28 cellular contexts compared by ENCODE assay signal in genomic region chr21:29453511-29453910, GRCh38.
DNase-seq lines count a peak whose midpoint lies in the region; ATAC-seq, FAIRE-seq and TF ChIP-seq lines count a peak whose summit lies in the region.
"Had no signal": no experiment of that assay in that cellular context is flagged by ENCODE, and none has a peak within 500 bp of the region (broad histone marks: within the 10 kb centered on the region; RNA-seq: fewer than 3 reads in every experiment).

No MANE protein-coding gene starts in this region.

- intact Hi-C loops in GM12878 (cut with micrococcal nuclease; ENCODE audit: unreplicated experiment), result no loop called here

- no peak overlapping the region for H3K9ac ChIP-seq in GM12878 (ENCODE audit: control insufficient read depth, insufficient read depth, low read length)
- H3K9ac ChIP-seq: BLaER1 had no signal

- no TSS peak for BruUV-seq in GM12878 (replicated peaks; lab: Mats Ljungman, UMichigan)

- no peak for TF ChIP-seq RAD21 in GM12878 (IDR thresholded peaks at IDR 0.05; ENCODE audit: insufficient read depth, low read depth, low read length)

- H3K4me2 ChIP-seq in GM12878 (ENCODE audit: control insufficient read depth, insufficient read depth), result no peak overlapping the region
- H3K4me2 ChIP-seq: BLaER1, smooth muscle cell had no signal

- peak; percentile 15 for DNase-seq in GM12865 (ENCODE audit: low read depth)
- DNase-seq in GM12878 (ENCODE audit: low read depth, low spot score), result no peak
- DNase-seq in NCI-H2196 (lab: John Stamatoyannopoulos, UW; ENCODE audit: unreplicated experiment), result no peak
- no peak for DNase-seq in GM03348 (ENCODE audit: low spot score)
- DNase-seq in NCI-H146 treated with DMSO at 0.1 percent for 48 hours (lab: John Stamatoyannopoulos, UW; ENCODE audit: unreplicated experiment), result no peak
- no peak for DNase-seq in DMS53 treated with DMSO at 0.1 percent for 48 hours (lab: John Stamatoyannopoulos, UW; ENCODE audit: unreplicated experiment)
- DNase-seq: activated CD4-positive, alpha-beta T cell treated with anti-CD3 and anti-CD28 coated beads, Interleukin-2, amount 50 U/mL, for 1 hour; DND-41; gastrocnemius medialis; H7; hypothalamus; KG1; left lung; midbrain; naive thymus-derived CD8-positive, alpha-beta T cell; NCI-H1092; NCI-H1930; NCI-H2227 treated with DMSO at 0.1 percent for 48 hours; NCI-H69 had no signal

- WGBS in GM12878 (ENCODE audit: insufficient coverage, insufficient replicate concordance, low lambda C conversion rate, missing lambda C conversion rate), result 3% methylated on average over 3 of the region's 3 CpGs

- TF ChIP-seq POLR2A in GM12878 (IDR thresholded peaks at IDR 0.05; ENCODE audit: low read depth, low read length), result no peak

- no peak for TF ChIP-seq EP300 in GM12878 (IDR thresholded peaks at IDR 0.05; ENCODE audit: borderline replicate concordance in 1 of 2, control insufficient read depth in 1 of 2, low read depth in 2 of 2, low read length in 2 of 2)

- no peak overlapping the region for H2AFZ ChIP-seq in GM12878 (ENCODE audit: control insufficient read depth, low read depth, low read length)

- POLR2A ChIA-PET in GM12878 (lab: Charles Lee), result no interaction called here

- SMC1A ChIA-PET in GM12878 (lab: Charles Lee; ENCODE audit: uncharacterized antibody, unreplicated experiment), result no interaction called here

- no peaks in the 10 kb centered on the region for H4K20me1 ChIP-seq in GM12878 (ENCODE audit: control insufficient read depth, insufficient read depth)
- H4K20me1 ChIP-seq: BLaER1 had no signal

- H3K4me1 ChIP-seq in GM12878 (ENCODE audit: control insufficient read depth, insufficient read depth, low read length), result no peaks in the 10 kb centered on the region
- H3K4me1 ChIP-seq: BLaER1, esophagus muscularis mucosa, gastrocnemius medialis, left lung had no signal

- FAIRE-seq in GM12878 (lab: Jason Lieb, UNC), result no peak
- FAIRE-seq: HTR-8/SVneo, urothelium cell line had no signal

- CTCF ChIA-PET in GM12878 (lab: Yijun Ruan, JAX), result interaction anchor here (1.2 to 1.3 kb wide), 2 partner anchors 12 to 24 kb away, joined by 3 read pairs; no protein-coding TSS in a partner anchor

- no peak overlapping the region for H3K27ac ChIP-seq in GM12878 (ENCODE audit: control insufficient read depth, insufficient read depth)
- H3K27ac ChIP-seq: BLaER1, coronary artery, esophagus muscularis mucosa, gastrocnemius medialis, left lung, VCaP had no signal

- no peaks in the 10 kb centered on the region for H3K27me3 ChIP-seq in GM12878 (replicated peaks in 1 of 2; ENCODE audit: control insufficient read depth in 2 of 2, insufficient read depth in 2 of 2, low read length in 1 of 2)
- H3K27me3 ChIP-seq: BLaER1, esophagus muscularis mucosa, gastrocnemius medialis, left lung had no signal

- no peaks in the 10 kb centered on the region; the same call in 1 of the 3 replicates for H3K9me3 ChIP-seq in GM12878 (replicated peaks; ENCODE audit: control insufficient read depth, insufficient read depth, low read length)
- H3K9me3 ChIP-seq: gastrocnemius medialis had no signal

- RAD21 ChIA-PET in GM12878 (lab: Charles Lee; ENCODE audit: unreplicated experiment), result no interaction called here

- in situ Hi-C loops in GM12878 (cut with MboI), result no loop called here

- no peaks in the 10 kb centered on the region for H3K36me3 ChIP-seq in GM12878 (ENCODE audit: control insufficient read depth in 2 of 2, insufficient read depth in 2 of 2, low read length in 1 of 2)
- H3K36me3 ChIP-seq: BLaER1, esophagus muscularis mucosa, gastrocnemius medialis, left lung had no signal

- H3K4me3 ChIP-seq in GM12865 (ENCODE audit: low read depth, low read length), result no peak overlapping the region
- H3K4me3 ChIP-seq in GM12878, result no peak overlapping the region
- H3K4me3 ChIP-seq: BLaER1, coronary artery, esophagus muscularis mucosa, gastrocnemius medialis, left lung, smooth muscle cell had no signal

- ATAC-seq in GM19351 (IDR thresholded peaks at IDR 0.05; ENCODE audit: unreplicated experiment) (peak; percentile 79), HG03342 (IDR thresholded peaks at IDR 0.05; ENCODE audit: unreplicated experiment) (peak; percentile 69), GM12878 (peak; percentile 81)
- ATAC-seq: gastrocnemius medialis; left lung; naive thymus-derived CD8-positive, alpha-beta T cell had no signal

- no peaks in the 10 kb centered on the region for H3K79me2 ChIP-seq in GM12878 (ENCODE audit: control insufficient read depth, insufficient read depth, low read length)

- TF ChIP-seq CTCF in GM12865 (IDR thresholded peaks at IDR 0.05; ENCODE audit: insufficient read depth, low read depth, low read length, missing control alignments) (no peak), GM12878 (IDR thresholded peaks at IDR 0.05 in 2 of 3, conservative IDR thresholded peaks at IDR 0.05 in 1 of 3; ENCODE audit: control insufficient read depth in 2 of 3, extremely low read depth in 1 of 3, insufficient read depth in 1 of 3, low read depth in 3 of 3, low read length in 3 of 3) (no peak)

TF ChIP-seq in GM12878, 131 proteins besides CTCF, POLR2A, EP300 and RAD21:
- TF ChIP-seq POLR2AphosphoS5 (IDR thresholded peaks at IDR 0.05; ENCODE audit: low read length), result no peak
- 0 out of 3 replicates have a peak, but pooled peaks have one; percentile 36 for TF ChIP-seq POU2F2 (IDR thresholded peaks at IDR 0.05; ENCODE audit: borderline replicate concordance, low read depth, low read length)
